In the genomic region with DNA sequence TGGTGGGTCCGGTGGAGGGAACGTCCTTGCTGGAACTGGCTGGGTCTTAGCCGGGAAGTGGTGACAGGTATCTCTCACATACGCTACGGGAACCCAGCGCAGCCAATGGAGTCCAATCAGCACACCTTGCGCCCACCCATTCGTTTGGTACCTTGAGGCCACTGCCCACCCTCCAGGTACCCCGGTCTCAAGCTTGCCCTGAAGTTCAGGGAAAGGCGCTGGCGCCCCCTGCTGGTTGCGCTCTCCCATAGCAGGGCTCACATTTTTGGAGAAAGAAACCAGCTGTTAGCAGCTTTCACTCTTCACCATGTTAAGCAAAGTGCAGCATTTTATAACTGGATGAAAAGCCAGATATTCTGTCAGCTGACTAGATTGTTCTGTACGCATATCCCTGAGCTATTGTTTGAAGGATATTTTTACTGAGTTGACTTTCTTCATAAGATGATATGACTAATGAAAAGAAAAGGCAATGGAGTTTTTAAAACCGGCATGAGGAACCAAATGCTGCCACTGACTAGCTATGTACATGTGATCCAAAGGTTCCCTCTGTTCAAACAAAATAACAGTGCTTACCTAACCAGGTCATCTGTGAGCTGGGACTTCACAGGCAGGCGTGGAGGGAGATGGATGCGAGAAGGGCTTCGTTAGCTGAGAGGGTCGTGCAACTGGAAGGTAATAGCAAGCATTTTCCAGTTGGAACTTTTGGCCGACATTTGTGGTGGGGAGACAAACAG, we compare ENCODE assay signal across 1 cellular context.
TF ChIP-seq lines count a peak whose summit lies in the region.

No MANE protein-coding gene starts in this region.

TF ChIP-seq in WTC11, 78 proteins besides CTCF, POLR2A, EP300 and RAD21 (continued from another document):
- TF ChIP-seq, protein P1, sequence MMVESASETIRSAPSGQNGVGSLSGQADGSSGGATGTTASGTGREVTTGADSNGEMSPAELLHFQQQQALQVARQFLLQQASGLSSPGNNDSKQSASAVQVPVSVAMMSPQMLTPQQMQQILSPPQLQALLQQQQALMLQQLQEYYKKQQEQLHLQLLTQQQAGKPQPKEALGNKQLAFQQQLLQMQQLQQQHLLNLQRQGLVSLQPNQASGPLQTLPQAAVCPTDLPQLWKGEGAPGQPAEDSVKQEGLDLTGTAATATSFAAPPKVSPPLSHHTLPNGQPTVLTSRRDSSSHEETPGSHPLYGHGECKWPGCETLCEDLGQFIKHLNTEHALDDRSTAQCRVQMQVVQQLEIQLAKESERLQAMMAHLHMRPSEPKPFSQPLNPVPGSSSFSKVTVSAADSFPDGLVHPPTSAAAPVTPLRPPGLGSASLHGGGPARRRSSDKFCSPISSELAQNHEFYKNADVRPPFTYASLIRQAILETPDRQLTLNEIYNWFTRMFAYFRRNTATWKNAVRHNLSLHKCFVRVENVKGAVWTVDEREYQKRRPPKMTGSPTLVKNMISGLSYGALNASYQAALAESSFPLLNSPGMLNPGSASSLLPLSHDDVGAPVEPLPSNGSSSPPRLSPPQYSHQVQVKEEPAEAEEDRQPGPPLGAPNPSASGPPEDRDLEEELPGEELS (CRISPR knock-in tag; IDR thresholded peaks at IDR 0.05), result no peak
- TF ChIP-seq SOX15 (CRISPR knock-in tag; IDR thresholded peaks at IDR 0.05), result no peak
- no peak for TF ChIP-seq ZNF671 (CRISPR knock-in tag; IDR thresholded peaks at IDR 0.05)
- TF ChIP-seq ZNF138 (CRISPR knock-in tag; conservative IDR thresholded peaks at IDR 0.05), result no peak
- TF ChIP-seq CREB1 (CRISPR knock-in tag; IDR thresholded peaks at IDR 0.05), result no peak
TF ChIP-seq in WTC11: peak in this region for 0.
